8 cellular contexts compared by ENCODE assay signal in the genomic region with DNA sequence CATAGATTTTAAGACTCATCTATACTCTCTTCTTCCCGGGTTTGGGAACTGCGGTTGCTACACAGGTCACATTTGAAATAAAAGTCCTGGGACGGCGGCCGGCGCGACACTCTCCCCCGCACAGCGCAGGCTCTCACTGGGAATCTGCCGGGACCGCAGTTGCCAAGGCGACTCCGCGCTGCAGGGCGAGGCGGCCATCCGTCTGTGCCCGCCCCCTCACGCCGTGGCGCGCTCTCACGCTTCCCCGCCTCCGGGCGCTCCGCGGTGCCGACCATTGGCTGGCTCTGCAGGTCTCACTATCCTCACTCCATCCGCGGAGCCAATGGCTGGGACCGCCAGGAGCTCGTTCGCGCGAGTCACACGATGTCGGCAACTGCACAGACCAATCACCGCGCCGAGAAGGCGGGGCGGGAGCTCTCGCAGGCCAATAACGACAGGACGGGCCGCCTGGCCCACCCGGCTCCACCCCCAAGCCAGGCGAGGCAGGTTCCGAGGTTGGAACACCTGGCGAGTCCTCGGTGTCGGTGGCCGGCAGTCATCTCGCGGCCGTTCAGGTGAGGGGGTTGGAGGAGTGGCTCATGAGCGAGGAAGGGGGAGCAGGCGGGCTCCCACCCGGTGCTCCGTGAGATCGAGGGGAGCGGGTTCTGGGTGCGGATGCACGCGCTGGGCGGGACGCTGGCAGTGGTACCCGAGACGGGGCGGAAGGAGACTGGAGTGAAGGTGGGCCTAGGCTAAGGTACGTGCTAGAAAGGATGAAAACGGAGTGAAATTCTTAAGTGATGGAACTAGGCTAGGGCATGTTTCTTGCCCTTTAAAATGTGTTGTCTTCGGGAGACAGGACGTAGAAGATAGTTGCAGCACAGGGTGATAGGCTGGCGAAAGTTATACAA. TPM values are rescaled to one million over a fixed set of nuclear protein-coding genes. Genes with fewer than 3 reads are reported as not detected.
DNase-seq lines count a peak whose midpoint lies in the region; ATAC-seq and TF ChIP-seq lines count a peak whose summit lies in the region.

Gene MSMO1 (plus strand): TSS at position 459 of the 890 bp plus-strand sequence. CDS start 5,702 bp downstream, outside the sequence.

- ATAC-seq in HG03432 (IDR thresholded peaks at IDR 0.05; ENCODE audit: unreplicated experiment): peak; percentile 96

- peak; percentile 100 for DNase-seq in Ammon's horn (ENCODE audit: low spot score)
- DNase-seq in NCI-H460 (ENCODE audit: extremely low read depth, low read depth): peak; percentile 96
- DNase-seq in activated CD4-positive, CD25-positive, alpha-beta regulatory T cell treated with anti-CD3 and anti-CD28 coated beads, Interleukin-2, amount 50 U/mL, for 72 hours: peak; percentile 97
- peak; percentile 98 for DNase-seq in cerebellum (ENCODE audit: low spot score)
- DNase-seq in islet precursor cell: peak; percentile 100
- peak; percentile 93 to 96 (median 96) for DNase-seq in stimulated activated CD4-positive, alpha-beta T cell treated with anti-CD3 and anti-CD28 coated beads, Interleukin-12 subunit alpha, Interleukin-12 subunit beta, amount 100 ng/mL, for 48 hours (ENCODE audit: low read depth in 2 of 3, low spot score in 1 of 3)

- peak; percentile 82 for TF ChIP-seq POLR2A in GM19193 (IDR thresholded peaks at IDR 0.05; ENCODE audit: extremely low read depth, insufficient read depth, insufficient read length)

RNA-seq across cellular contexts. Expression of gene MSMO1, which starts in this region (rescaled TPM):
- total RNA-seq in NCI-H460 (2014; rRNA removed; shearing (Covaris generic)): 32.2 and 35.0 TPM in 2 replicates
- polyA plus RNA-seq in NCI-H460 (2014; cell fraction: nucleus; rRNA removed): 41.4 and 50.4 TPM in 2 replicates
- 140 TPM for total RNA-seq in cerebellum

Comparison
In these comparisons a context has a peak if more than half of its experiments do, and no peak if none do; other contexts are left out.
1. Peak in every context shown above with its lines: DNase-seq and ATAC-seq.